In the genomic region with DNA sequence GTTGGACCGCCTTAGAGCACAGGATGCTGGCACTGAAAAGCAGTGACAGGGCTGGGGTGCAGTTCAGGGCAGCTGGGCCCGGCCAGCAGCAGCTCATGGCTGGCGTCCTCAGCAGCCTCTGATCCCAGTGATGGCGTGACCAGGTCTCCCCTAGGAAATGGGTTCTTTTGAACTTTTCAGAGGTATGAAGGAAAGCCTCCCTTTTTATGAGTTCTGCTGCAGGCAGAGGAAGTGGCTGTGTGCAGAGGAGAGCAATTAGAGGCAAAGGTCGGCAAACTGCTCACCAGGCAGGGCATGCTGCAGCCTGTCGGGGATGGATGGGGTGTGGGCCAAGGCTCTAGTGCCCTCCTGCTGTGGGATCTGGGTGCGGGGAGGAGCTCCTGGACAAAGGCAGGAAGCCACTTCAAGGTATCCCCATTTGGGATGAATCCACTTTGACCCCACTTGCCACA, we compare ENCODE assay signal across 1 cellular context.
TF ChIP-seq lines count a peak whose summit lies in the region.

No MANE protein-coding gene starts in this region.

TF ChIP-seq in GM23338, 12 proteins besides CTCF, POLR2A, EP300 and RAD21:
- TF ChIP-seq, protein P1, sequence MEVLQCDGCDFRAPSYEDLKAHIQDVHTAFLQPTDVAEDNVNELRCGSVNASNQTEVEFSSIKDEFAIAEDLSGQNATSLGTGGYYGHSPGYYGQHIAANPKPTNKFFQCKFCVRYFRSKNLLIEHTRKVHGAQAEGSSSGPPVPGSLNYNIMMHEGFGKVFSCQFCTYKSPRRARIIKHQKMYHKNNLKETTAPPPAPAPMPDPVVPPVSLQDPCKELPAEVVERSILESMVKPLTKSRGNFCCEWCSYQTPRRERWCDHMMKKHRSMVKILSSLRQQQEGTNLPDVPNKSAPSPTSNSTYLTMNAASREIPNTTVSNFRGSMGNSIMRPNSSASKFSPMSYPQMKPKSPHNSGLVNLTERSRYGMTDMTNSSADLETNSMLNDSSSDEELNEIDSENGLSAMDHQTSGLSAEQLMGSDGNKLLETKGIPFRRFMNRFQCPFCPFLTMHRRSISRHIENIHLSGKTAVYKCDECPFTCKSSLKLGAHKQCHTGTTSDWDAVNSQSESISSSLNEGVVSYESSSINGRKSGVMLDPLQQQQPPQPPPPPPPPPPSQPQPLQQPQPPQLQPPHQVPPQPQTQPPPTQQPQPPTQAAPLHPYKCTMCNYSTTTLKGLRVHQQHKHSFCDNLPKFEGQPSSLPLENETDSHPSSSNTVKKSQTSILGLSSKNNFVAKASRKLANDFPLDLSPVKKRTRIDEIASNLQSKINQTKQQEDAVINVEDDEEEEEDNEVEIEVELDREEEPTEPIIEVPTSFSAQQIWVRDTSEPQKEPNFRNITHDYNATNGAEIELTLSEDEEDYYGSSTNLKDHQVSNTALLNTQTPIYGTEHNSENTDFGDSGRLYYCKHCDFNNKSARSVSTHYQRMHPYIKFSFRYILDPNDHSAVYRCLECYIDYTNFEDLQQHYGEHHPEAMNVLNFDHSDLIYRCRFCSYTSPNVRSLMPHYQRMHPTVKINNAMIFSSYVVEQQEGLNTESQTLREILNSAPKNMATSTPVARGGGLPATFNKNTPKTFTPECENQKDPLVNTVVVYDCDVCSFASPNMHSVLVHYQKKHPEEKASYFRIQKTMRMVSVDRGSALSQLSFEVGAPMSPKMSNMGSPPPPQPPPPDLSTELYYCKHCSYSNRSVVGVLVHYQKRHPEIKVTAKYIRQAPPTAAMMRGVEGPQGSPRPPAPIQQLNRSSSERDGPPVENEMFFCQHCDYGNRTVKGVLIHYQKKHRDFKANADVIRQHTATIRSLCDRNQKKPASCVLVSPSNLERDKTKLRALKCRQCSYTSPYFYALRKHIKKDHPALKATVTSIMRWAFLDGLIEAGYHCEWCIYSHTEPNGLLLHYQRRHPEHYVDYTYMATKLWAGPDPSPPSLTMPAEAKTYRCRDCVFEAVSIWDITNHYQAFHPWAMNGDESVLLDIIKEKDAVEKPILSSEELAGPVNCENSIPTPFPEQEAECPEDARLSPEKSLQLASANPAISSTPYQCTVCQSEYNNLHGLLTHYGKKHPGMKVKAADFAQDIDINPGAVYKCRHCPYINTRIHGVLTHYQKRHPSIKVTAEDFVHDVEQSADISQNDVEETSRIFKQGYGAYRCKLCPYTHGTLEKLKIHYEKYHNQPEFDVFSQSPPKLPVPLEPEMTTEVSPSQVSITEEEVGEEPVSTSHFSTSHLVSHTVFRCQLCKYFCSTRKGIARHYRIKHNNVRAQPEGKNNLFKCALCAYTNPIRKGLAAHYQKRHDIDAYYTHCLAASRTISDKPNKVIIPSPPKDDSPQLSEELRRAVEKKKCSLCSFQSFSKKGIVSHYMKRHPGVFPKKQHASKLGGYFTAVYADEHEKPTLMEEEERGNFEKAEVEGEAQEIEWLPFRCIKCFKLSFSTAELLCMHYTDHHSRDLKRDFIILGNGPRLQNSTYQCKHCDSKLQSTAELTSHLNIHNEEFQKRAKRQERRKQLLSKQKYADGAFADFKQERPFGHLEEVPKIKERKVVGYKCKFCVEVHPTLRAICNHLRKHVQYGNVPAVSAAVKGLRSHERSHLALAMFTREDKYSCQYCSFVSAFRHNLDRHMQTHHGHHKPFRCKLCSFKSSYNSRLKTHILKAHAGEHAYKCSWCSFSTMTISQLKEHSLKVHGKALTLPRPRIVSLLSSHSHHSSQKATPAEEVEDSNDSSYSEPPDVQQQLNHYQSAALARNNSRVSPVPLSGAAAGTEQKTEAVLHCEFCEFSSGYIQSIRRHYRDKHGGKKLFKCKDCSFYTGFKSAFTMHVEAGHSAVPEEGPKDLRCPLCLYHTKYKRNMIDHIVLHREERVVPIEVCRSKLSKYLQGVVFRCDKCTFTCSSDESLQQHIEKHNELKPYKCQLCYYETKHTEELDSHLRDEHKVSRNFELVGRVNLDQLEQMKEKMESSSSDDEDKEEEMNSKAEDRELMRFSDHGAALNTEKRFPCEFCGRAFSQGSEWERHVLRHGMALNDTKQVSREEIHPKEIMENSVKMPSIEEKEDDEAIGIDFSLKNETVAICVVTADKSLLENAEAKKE (CRISPR knock-in tag; IDR thresholded peaks at IDR 0.05): no peak
- TF ChIP-seq ZNF114 (CRISPR knock-in tag; IDR thresholded peaks at IDR 0.05): no peak
- no peak for TF ChIP-seq CREB1 (CRISPR knock-in tag; IDR thresholded peaks at IDR 0.05; ENCODE audit: low read depth)
- TF ChIP-seq STAT1 (IDR thresholded peaks at IDR 0.05; ENCODE audit: unreplicated experiment): no peak
- no peak for TF ChIP-seq ETS1 (IDR thresholded peaks at IDR 0.05)
- TF ChIP-seq NANOG (IDR thresholded peaks at IDR 0.05; ENCODE audit: borderline replicate concordance): no peak
- no peak for TF ChIP-seq ZNF331 (CRISPR knock-in tag; IDR thresholded peaks at IDR 0.05; ENCODE audit: low read depth)
- TF ChIP-seq POLR2AphosphoS5 (IDR thresholded peaks at IDR 0.05; ENCODE audit: low read depth): no peak
- no peak for TF ChIP-seq JUNB (IDR thresholded peaks at IDR 0.05; ENCODE audit: unreplicated experiment)
- TF ChIP-seq EZH2 (IDR thresholded peaks at IDR 0.05; ENCODE audit: low read depth, unreplicated experiment): no peak
- TF ChIP-seq EZH2phosphoT487 (IDR thresholded peaks at IDR 0.05; ENCODE audit: unreplicated experiment): no peak
- no peak for TF ChIP-seq REST (IDR thresholded peaks at IDR 0.05; ENCODE audit: unreplicated experiment)
TF ChIP-seq in GM23338: peak in this region for 0.
